21 cellular contexts compared by ENCODE assay signal in the genomic region with DNA sequence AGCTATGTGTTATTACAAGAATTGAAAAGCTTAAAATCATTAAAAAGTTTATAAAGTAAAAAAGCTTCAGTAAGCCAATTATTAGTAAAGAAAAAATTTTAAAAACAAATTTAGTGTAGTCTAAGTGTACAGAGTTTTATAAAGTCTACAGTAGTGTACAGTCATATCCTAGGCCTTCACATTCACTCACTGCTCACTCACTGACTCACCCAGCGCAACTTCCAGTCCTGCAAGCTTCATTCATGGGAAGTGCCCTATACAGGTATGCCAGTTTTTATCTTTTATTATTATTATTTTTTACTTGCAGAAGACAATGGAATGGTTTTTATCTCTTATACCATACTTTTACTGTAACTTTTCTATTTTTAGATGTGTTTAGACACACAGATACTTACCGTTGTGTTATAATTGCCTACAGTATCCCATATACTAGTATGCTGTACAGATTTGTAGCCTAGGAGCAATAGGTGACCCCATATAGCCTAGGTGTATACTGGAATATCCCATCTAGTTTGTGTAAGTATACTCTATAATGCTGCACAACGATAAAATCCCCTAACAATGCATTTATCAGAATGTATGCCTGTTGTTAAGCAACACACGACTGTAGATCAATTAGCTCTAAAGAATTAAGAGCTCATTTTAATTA.
DNase-seq lines count a peak whose midpoint lies in the region; ATAC-seq and TF ChIP-seq lines count a peak whose summit lies in the region.
"Had no signal": no experiment of that assay in that cellular context is flagged by ENCODE, and none has a peak within 500 bp of the region (broad histone marks: within the 10 kb centered on the region; RNA-seq: fewer than 3 reads in every experiment).

No MANE protein-coding gene starts in this region.

- peaks cover 0 to 6% of the 10 kb centered on the region in 2 experiments; a peak in 3 of 4 replicates for H3K4me1 Mint-ChIP-seq in H9
- H3K4me1 Mint-ChIP-seq: naive B cell, T-cell had no signal

- TF ChIP-seq CTCF in choroid plexus epithelial cell (conservative IDR thresholded peaks at IDR 0.05; ENCODE audit: low read depth, low read length) (no peak), H9 (conservative IDR thresholded peaks at IDR 0.05) (no peak)

- H4K5ac ChIP-seq in H9 (ENCODE audit: insufficient read length, low read depth, low read length) = no peak overlapping the region

- no peak overlapping the region for H2BK5ac ChIP-seq in H9 (ENCODE audit: insufficient read length, low read length)

- no peak overlapping the region for H3K56ac ChIP-seq in H9 (ENCODE audit: insufficient read length, low read depth, low read length)

- H3K79me2 ChIP-seq in H9 (ENCODE audit: insufficient read depth, low read length) = no peaks in the 10 kb centered on the region

- H3K23me2 ChIP-seq in H9 (ENCODE audit: insufficient read length, low read depth, low read length, poor library complexity, severe bottlenecking) = no peaks in the 10 kb centered on the region

- peak; percentile 78 for DNase-seq in EH (ENCODE audit: low read depth)
- DNase-seq in NCI-H526 treated with DMSO at 0.1 percent for 48 hours (lab: John Stamatoyannopoulos, UW) = peak; percentile 63
- peak; percentile 67 for DNase-seq in choroid plexus epithelial cell (ENCODE audit: low read depth)
- DNase-seq in lung microvascular endothelial cell (ENCODE audit: low read depth in 2 of 2) = peak; percentile 60 to 82
- no peak for DNase-seq in H9
- no peak for DNase-seq in AML-193 (lab: John Stamatoyannopoulos, UW)
- no peak for DNase-seq in stimulated activated CD4-positive, alpha-beta T cell treated with anti-CD3 and anti-CD28 coated beads, Interleukin-4, amount 100 ng/mL, for 24 hours
- DNase-seq: Calu3, cerebellar nuclear complex, hippocampal formation, left ventricle myocardium superior, naive B cell, NCI-H187 treated with DMSO at 0.1 percent for 48 hours, NCI-H510A treated with DMSO at 0.1 percent for 48 hours, Peyer's patch, psoas muscle, T-cell had no signal

- no peak overlapping the region for H3K4ac ChIP-seq in H9 (ENCODE audit: low read depth, low read length)

- WGBS in H9 (ENCODE audit: extremely low coverage, insufficient read length, low lambda C conversion rate) = no CpG with 5 or more reads among the region's 4 CpGs

- H2BK20ac ChIP-seq in H9 (ENCODE audit: low read depth, low read length, poor library complexity, severe bottlenecking) = no peak overlapping the region

- H4K8ac ChIP-seq in H9 (replicated peaks; ENCODE audit: insufficient read length, low read depth, low read length) = no peak overlapping the region

- no peaks in the 10 kb centered on the region for H3K4me1 ChIP-seq in H9 (ENCODE audit: insufficient read depth, low read length)
- H3K4me1 ChIP-seq: Peyer's patch, psoas muscle, suprapubic skin had no signal

- no peaks in the 10 kb centered on the region for H3K27me3 ChIP-seq in H9 (ENCODE audit: insufficient read depth, low read length)
- H3K27me3 ChIP-seq: Peyer's patch, suprapubic skin had no signal

- no peak overlapping the region for H2AK5ac ChIP-seq in H9 (ENCODE audit: insufficient read length, low read length)

- H3T11ph ChIP-seq in H9 (ENCODE audit: low read length) = no peak overlapping the region

- no peak overlapping the region for H3K18ac ChIP-seq in H9 (ENCODE audit: insufficient read length, low read depth, low read length)

- no peak overlapping the region for H3K27ac Mint-ChIP-seq in H9
- H3K27ac Mint-ChIP-seq: activated naive CD4-positive, alpha-beta T cell treated with anti-CD3 and anti-CD28 coated beads, Interleukin-2, amount 50 U/mL, for 72 hours; naive B cell; T-cell; WTC11 had no signal

- H3K14ac ChIP-seq in H9 (ENCODE audit: insufficient read depth, low read length) = no peak overlapping the region

- no peaks in the 10 kb centered on the region for H3K9me3 ChIP-seq in H9 (ENCODE audit: control insufficient read depth, low read depth, low read length)
- H3K9me3 ChIP-seq: Peyer's patch, psoas muscle, suprapubic skin had no signal

- H3K23ac ChIP-seq in H9 (ENCODE audit: insufficient read length, low read depth, low read length) = no peak overlapping the region

- no peak overlapping the region for H2BK12ac ChIP-seq in H9 (ENCODE audit: insufficient read length, low read depth, low read length)

- H3K36me3 Mint-ChIP-seq in H9 (ENCODE audit: insufficient read depth in 1 of 3, low read depth in 3 of 3) = no peaks in the 10 kb centered on the region
- H3K36me3 Mint-ChIP-seq: activated naive CD4-positive, alpha-beta T cell treated with anti-CD3 and anti-CD28 coated beads, Interleukin-2, amount 50 U/mL, for 72 hours; WTC11 had no signal

- no peak overlapping the region for H3K4me2 ChIP-seq in H9 (ENCODE audit: insufficient read depth, insufficient read length, low read length)

- no peak overlapping the region for H3K27ac ChIP-seq in H9 (ENCODE audit: insufficient read length, low read depth, low read length)
- H3K27ac ChIP-seq: Peyer's patch, psoas muscle, suprapubic skin had no signal

- no peaks in the 10 kb centered on the region for H3K79me1 ChIP-seq in H9 (ENCODE audit: insufficient read depth, low read depth, low read length, poor library complexity, severe bottlenecking)

- H2BK120ac ChIP-seq in H9 (ENCODE audit: low read depth, low read length, poor library complexity, severe bottlenecking) = no peak overlapping the region

- H3K4me3 ChIP-seq in choroid plexus epithelial cell (ENCODE audit: low read depth, low read length) = no peak overlapping the region
- H3K4me3 ChIP-seq: Peyer's patch, psoas muscle, suprapubic skin had no signal

- no peak overlapping the region for H2BK15ac ChIP-seq in H9 (ENCODE audit: low read depth, low read length)

- no peak overlapping the region for H3K4me3 Mint-ChIP-seq in H9
- H3K4me3 Mint-ChIP-seq: naive B cell, T-cell, WTC11 had no signal

- H3K27me3 Mint-ChIP-seq in H9 (ENCODE audit: low read depth) = no peaks in the 10 kb centered on the region
- H3K27me3 Mint-ChIP-seq: naive B cell, T-cell had no signal

- no peak overlapping the region for H3K9ac ChIP-seq in H9 (ENCODE audit: extremely low read depth, insufficient read length, low read length)

- no peak for ATAC-seq in HG03139 (IDR thresholded peaks at IDR 0.05; ENCODE audit: unreplicated experiment)
- ATAC-seq: activated naive CD4-positive, alpha-beta T cell treated with anti-CD3 and anti-CD28 coated beads, Interleukin-2, amount 50 U/mL, for 72 hours; left ventricle myocardium superior; psoas muscle; T-cell; WTC11 had no signal

- no peak overlapping the region for H2AFZ ChIP-seq in H9 (ENCODE audit: low read length)

- no peak overlapping the region for H4K91ac ChIP-seq in H9 (ENCODE audit: insufficient read length, low read depth, low read length)

- no peaks in the 10 kb centered on the region for H4K20me1 ChIP-seq in H9 (ENCODE audit: control insufficient read depth, insufficient read depth, insufficient read length)

- H3K9me3 Mint-ChIP-seq in H9 = no peaks in the 10 kb centered on the region
- H3K9me3 Mint-ChIP-seq: activated naive CD4-positive, alpha-beta T cell treated with anti-CD3 and anti-CD28 coated beads, Interleukin-2, amount 50 U/mL, for 72 hours; naive B cell; T-cell; WTC11 had no signal

Comparison
In these comparisons a context has a peak if more than half of its experiments do, and no peak if none do; other contexts are left out.
1. DNase-seq: peak in EH (single experiment), NCI-H526 treated with DMSO at 0.1 percent for 48 hours (single experiment), choroid plexus epithelial cell (single experiment) and lung microvascular endothelial cell (2 of 2); none in H9 (single experiment), AML-193 (0 of 2) and stimulated activated CD4-positive, alpha-beta T cell treated with anti-CD3 and anti-CD28 coated beads, Interleukin-4, amount 100 ng/mL, for 24 hours (single experiment).